In genomic region chr5:57435701-57436134, GRCh38 we compare ENCODE assay signal across 1 cellular context.
TF ChIP-seq lines count a peak whose summit lies in the region.

No MANE protein-coding gene starts in this region.

TF ChIP-seq in HEK293, 187 proteins besides CTCF, POLR2A, EP300 and RAD21 (continued from another document and continues in another):
- no peak for TF ChIP-seq ATF2 (tag by site-specific recombination; IDR thresholded peaks at IDR 0.05; ENCODE audit: low read depth)
- no peak for TF ChIP-seq ZNF341 (tag by site-specific recombination; IDR thresholded peaks at IDR 0.05; ENCODE audit: low read depth)
- 0 out of 2 replicates have a peak, but pooled peaks have one; percentile 33 for TF ChIP-seq ZNF394 (tag by site-specific recombination; IDR thresholded peaks at IDR 0.05; ENCODE audit: borderline replicate concordance)
- TF ChIP-seq SP2 (tag by site-specific recombination; IDR thresholded peaks at IDR 0.05), result no peak
- TF ChIP-seq ZNF366 (tag by site-specific recombination; conservative IDR thresholded peaks at IDR 0.05), result no peak
- TF ChIP-seq ZNF114 (tag by site-specific recombination; IDR thresholded peaks at IDR 0.05), result no peak
- no peak for TF ChIP-seq KLF16 (tag by site-specific recombination; IDR thresholded peaks at IDR 0.05)
- TF ChIP-seq EGR2 (tag by site-specific recombination; IDR thresholded peaks at IDR 0.05; ENCODE audit: low read depth), result peak; percentile 53; the same call in 1 of the 2 replicates
- TF ChIP-seq ZNF292 (tag by site-specific recombination; IDR thresholded peaks at IDR 0.05; ENCODE audit: borderline replicate concordance, low read depth), result no peak
- TF ChIP-seq ZNF2 (tag by site-specific recombination; IDR thresholded peaks at IDR 0.05), result no peak
- 0 out of 2 replicates have a peak, but pooled peaks have one; percentile 21 for TF ChIP-seq PRDM10 (tag by site-specific recombination; IDR thresholded peaks at IDR 0.05)
- no peak for TF ChIP-seq ZNF791 (tag by site-specific recombination; IDR thresholded peaks at IDR 0.05)
- TF ChIP-seq BCL11B (tag by site-specific recombination; IDR thresholded peaks at IDR 0.05; ENCODE audit: low read depth), result 0 out of 2 replicates have a peak, but pooled peaks have one; percentile 44
- 0 out of 2 replicates have a peak, but pooled peaks have one; percentile 49 for TF ChIP-seq WT1 (tag by site-specific recombination; IDR thresholded peaks at IDR 0.05)
- TF ChIP-seq GFI1B (tag by site-specific recombination; IDR thresholded peaks at IDR 0.05), result peak; percentile 41; the same call in 1 of the 2 replicates
- TF ChIP-seq ZNF521 (tag by site-specific recombination; IDR thresholded peaks at IDR 0.05), result no peak
- peak; percentile 79 for TF ChIP-seq ZNF629 (tag by site-specific recombination; IDR thresholded peaks at IDR 0.05)
- 0 out of 2 replicates have a peak, but pooled peaks have one; percentile 15 for TF ChIP-seq ZNF596 (tag by site-specific recombination; IDR thresholded peaks at IDR 0.05)
- no peak for TF ChIP-seq SCRT2 (tag by site-specific recombination; IDR thresholded peaks at IDR 0.05)
- no peak for TF ChIP-seq ZNF148 (tag by site-specific recombination; IDR thresholded peaks at IDR 0.05; ENCODE audit: borderline replicate concordance)
- TF ChIP-seq ZNF280C (tag by site-specific recombination; IDR thresholded peaks at IDR 0.05), result no peak
- TF ChIP-seq ZNF221 (tag by site-specific recombination; IDR thresholded peaks at IDR 0.05; ENCODE audit: borderline replicate concordance), result no peak
- no peak for TF ChIP-seq ZNF169 (tag by site-specific recombination; IDR thresholded peaks at IDR 0.05)
- no peak for TF ChIP-seq ZNF645 (tag by site-specific recombination; IDR thresholded peaks at IDR 0.05)
- TF ChIP-seq ZNF555 (tag by site-specific recombination; conservative IDR thresholded peaks at IDR 0.05), result no peak
- TF ChIP-seq FEZF1 (tag by site-specific recombination; IDR thresholded peaks at IDR 0.05), result peak; percentile 94
- TF ChIP-seq SP3 (tag by site-specific recombination; IDR thresholded peaks at IDR 0.05), result peak; percentile 48
- TF ChIP-seq GLIS1 (tag by site-specific recombination; IDR thresholded peaks at IDR 0.05), result peak; percentile 98
- no peak for TF ChIP-seq ZNF785 (tag by site-specific recombination; IDR thresholded peaks at IDR 0.05)
- TF ChIP-seq PRDM6 (tag by site-specific recombination; IDR thresholded peaks at IDR 0.05), result peak; percentile 66
- no peak for TF ChIP-seq ZNF747 (tag by site-specific recombination; IDR thresholded peaks at IDR 0.05)
- peak; percentile 97 for TF ChIP-seq HOXD13 (CRISPR knock-in tag; IDR thresholded peaks at IDR 0.05; ENCODE audit: borderline replicate concordance)
- TF ChIP-seq KLF8 (tag by site-specific recombination; IDR thresholded peaks at IDR 0.05), result no peak; the same call in 1 of the 2 replicates
- TF ChIP-seq ZNF692 (tag by site-specific recombination; IDR thresholded peaks at IDR 0.05), result peak; percentile 28; the same call in 1 of the 2 replicates
- no peak for TF ChIP-seq ZBTB48 (tag by site-specific recombination; IDR thresholded peaks at IDR 0.05)
- TF ChIP-seq KLF9 (tag by site-specific recombination; IDR thresholded peaks at IDR 0.05; ENCODE audit: low read depth), result no peak
- TF ChIP-seq KLF10 (tag by site-specific recombination; IDR thresholded peaks at IDR 0.05), result peak; percentile 72
- peak; percentile 53; the same call in 1 of the 2 replicates for TF ChIP-seq ZNF580 (tag by site-specific recombination; IDR thresholded peaks at IDR 0.05)
- no peak for TF ChIP-seq ZSCAN5A (tag by site-specific recombination; IDR thresholded peaks at IDR 0.05)
- TF ChIP-seq OSR2 (tag by site-specific recombination; IDR thresholded peaks at IDR 0.05), result peak; percentile 80
- TF ChIP-seq ZNF776 (tag by site-specific recombination; IDR thresholded peaks at IDR 0.05; ENCODE audit: borderline replicate concordance), result no peak
- 0 out of 2 replicates have a peak, but pooled peaks have one; percentile 15 for TF ChIP-seq ZNF398 (tag by site-specific recombination; IDR thresholded peaks at IDR 0.05)
